ENCODE assay signal across 8 cellular contexts in genomic region chr22:38317995-38318715, GRCh38. TPM values are rescaled to one million over a fixed set of nuclear protein-coding genes. Genes with fewer than 3 reads are reported as not detected.
DNase-seq lines count a peak whose midpoint lies in the region; ATAC-seq lines count a peak whose summit lies in the region.

No MANE protein-coding gene starts in this region.

- ATAC-seq in T-helper 17 cell (no peak), aorta (ENCODE audit: low FRiP score) (peak; percentile 77), GM19452 (IDR thresholded peaks at IDR 0.05; ENCODE audit: unreplicated experiment) (no peak), HG03571 (IDR thresholded peaks at IDR 0.05; ENCODE audit: unreplicated experiment) (no peak)

- in situ Hi-C loops in Caki2 (cut with HindIII; ENCODE audit: low pct_unique_long_range_greater_than_20kb, low sequenced_read_pairs), result no loop called here

- no peaks in the 10 kb centered on the region for H3K36me3 ChIP-seq in mucosa of stomach (ENCODE audit: control insufficient read depth, insufficient read depth, low read length)
- H3K36me3 ChIP-seq in aorta (ENCODE audit: control insufficient read depth in 1 of 2, insufficient read depth in 2 of 2, low read length in 1 of 2), result no peaks in the 10 kb centered on the region

- WGBS in aorta, 2 donors, result 4 to 6% methylated on average over 18 of the region's 18 CpGs

- H3K27me3 ChIP-seq in mucosa of stomach (ENCODE audit: control insufficient read depth, insufficient read depth, low read length) (no peaks in the 10 kb centered on the region), aorta (ENCODE audit: control insufficient read depth in 1 of 2, insufficient read depth in 2 of 2, low read length in 1 of 2) (no peaks in the 10 kb centered on the region)

- intact Hi-C loops in aorta (cut with DNase I), result loop anchor here (2.0 to 10.0 kb wide), 4 partner anchors 45 to 116 kb away; partner anchors contain the start of genes MAFF (in 2 of the 2) and TMEM184B (in 2 of the 2)

- H3K4me3 ChIP-seq in mucosa of stomach (ENCODE audit: low read length) (peak overlapping the region; percentile 61), aorta (ENCODE audit: low read length in 2 of 2) (peak overlapping the region in 1 of 2 donors; percentile 1)

- no peaks in the 10 kb centered on the region for H3K9me3 ChIP-seq in T-helper 17 cell (ENCODE audit: control insufficient read depth, low read length, poor library complexity, severe bottlenecking)
- no peaks in the 10 kb centered on the region for H3K9me3 ChIP-seq in mucosa of stomach (ENCODE audit: control insufficient read depth, low read length)
- no peaks in the 10 kb centered on the region for H3K9me3 ChIP-seq in aorta (ENCODE audit: control insufficient read depth, low read length)

- H3K9ac ChIP-seq in mucosa of stomach (ENCODE audit: low read length), result peak overlapping the region; percentile 83

- DNase-seq in Caki2 (ENCODE audit: low read depth) (peak; percentile 90), T-helper 17 cell (no peak), epithelial cell of prostate (ENCODE audit: low read depth, low spot score) (peak; percentile 93), aorta (peak; percentile 88 to 90)

- H3K36me3 Mint-ChIP-seq in IgD-negative memory B cell (no peaks in the 10 kb centered on the region), T-helper 17 cell (ENCODE audit: low read depth) (no peaks in the 10 kb centered on the region)

- H3K9me3 Mint-ChIP-seq in IgD-negative memory B cell, result no peaks in the 10 kb centered on the region

- peak overlapping the region; percentile 99 for H3K27ac ChIP-seq in epithelial cell of prostate
- H3K27ac ChIP-seq in aorta (ENCODE audit: low read depth in 1 of 2, low read length in 2 of 2), result peak overlapping the region; percentile 77 to 92

- H3K4me3 Mint-ChIP-seq in IgD-negative memory B cell (peak overlapping the region; percentile 78 to 95 (median 91)), T-helper 17 cell (peak overlapping the region; percentile 89)

- H3K27me3 Mint-ChIP-seq in IgD-negative memory B cell, result no peaks in the 10 kb centered on the region
- H3K27me3 Mint-ChIP-seq in T-helper 17 cell, result no peaks in the 10 kb centered on the region

- H3K4me1 Mint-ChIP-seq in IgD-negative memory B cell (peaks cover 24 to 44% (median 36%) of the 10 kb centered on the region in 3 donors), T-helper 17 cell (peaks cover 30% of the 10 kb centered on the region)

- peak overlapping the region; percentile 92 to 97 (median 93) for H3K27ac Mint-ChIP-seq in IgD-negative memory B cell
- peak overlapping the region; percentile 82 for H3K27ac Mint-ChIP-seq in T-helper 17 cell

- peaks cover 45% of the 10 kb centered on the region for H3K4me1 ChIP-seq in mucosa of stomach (ENCODE audit: control insufficient read depth, insufficient read depth, low read length)
- H3K4me1 ChIP-seq in aorta (ENCODE audit: control insufficient read depth in 1 of 2, insufficient read depth in 2 of 2, low read length in 2 of 2), result peaks cover 0 to 2% of the 10 kb centered on the region in 2 donors

RNA-seq across cellular contexts. Expression of gene CSNK1E, which starts 0.9 kb away (rescaled TPM):
- 62.6 and 62.7 TPM in 2 replicates for total RNA-seq in Caki2 (2014; rRNA removed; shearing (Covaris generic); ENCODE audit: low replicate concordance)
- polyA plus RNA-seq in IgD-negative memory B cell (12.6 TPM), aorta (100 to 1,000 TPM in 1 of 2 donors, 10 to 100 TPM in 1; 37.4 to 160 TPM)
- total RNA-seq in T-helper 17 cell (100 to 1,000 TPM; 157 to 174 TPM), aorta (100 to 1,000 TPM; 144 to 167 TPM)

RNA-seq across cellular contexts. Expression of gene TMEM184B, which starts 45.3 kb away (rescaled TPM):
- total RNA-seq in Caki2 (2014; rRNA removed; shearing (Covaris generic); ENCODE audit: low replicate concordance), result 31.2 and 46.9 TPM in 2 replicates
- 5.9 TPM for polyA plus RNA-seq in IgD-negative memory B cell
- total RNA-seq in T-helper 17 cell, result 10 to 100 TPM; 53.3 TPM
- total RNA-seq in aorta, result 10 to 100 TPM; 96.3 to 96.9 TPM
- 10 to 100 TPM; 17.2 to 46.8 TPM for polyA plus RNA-seq in aorta

Comparison
In these comparisons a context has a peak if more than half of its experiments do, and no peak if none do; other contexts are left out.
1. DNase-seq: peak in Caki2 (single experiment), epithelial cell of prostate (single experiment) and aorta (2 of 2); none in T-helper 17 cell (0 of 3).